Comparison of ENCODE assay signal across 15 cellular contexts in the genomic region with DNA sequence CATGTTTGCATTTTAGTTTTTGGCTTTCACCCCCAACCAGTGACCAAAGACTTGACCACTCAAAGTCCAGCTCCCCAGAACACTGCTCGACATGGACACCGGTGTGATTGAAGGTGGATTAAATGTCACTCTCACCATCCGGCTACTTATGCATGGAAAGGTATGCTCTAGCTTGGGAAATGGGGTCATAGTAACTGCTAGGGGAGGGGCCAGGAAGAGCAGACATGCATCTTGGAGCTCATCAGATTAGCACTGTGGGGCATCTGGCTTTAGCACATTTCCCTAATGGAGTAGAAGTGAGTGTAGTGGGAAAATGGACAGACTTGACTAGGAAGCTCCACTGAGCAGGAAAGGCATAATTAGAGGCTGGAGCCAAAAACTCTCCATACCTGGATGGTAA. TPM values are rescaled to one million over a fixed set of nuclear protein-coding genes. Genes with fewer than 3 reads are reported as not detected.
A peak's percentile ranks its signal among the peaks of the same experiment; 100 is the strongest.
DNase-seq lines count a peak whose midpoint lies in the region; ATAC-seq and TF ChIP-seq lines count a peak whose summit lies in the region.
"Had no signal": no experiment of that assay in that cellular context is flagged by ENCODE, and none has a peak within 500 bp of the region (broad histone marks: within the 10 kb centered on the region; RNA-seq: fewer than 3 reads in every experiment).

No MANE protein-coding gene starts in this region.

- POLR2A ChIA-PET in activated CD8-positive, alpha-beta T cell treated with anti-CD3 and anti-CD28 coated beads, Interleukin-2, amount 10 ng/mL, durations not matched to agents 7 days and 5 days (lab: Charles Lee): interaction anchor here (0.6 to 4.0 kb wide), 7 partner anchors 10 to 186 kb away, joined by 3 to 16 read pairs (median 3); no protein-coding TSS in a partner anchor

- no peaks in the 10 kb centered on the region for H3K9me2 ChIP-seq in GM23338 (ENCODE audit: insufficient read depth)

- no peak for ATAC-seq in GM23338
- ATAC-seq in activated CD8-positive, alpha-beta T cell treated with anti-CD3 and anti-CD28 coated beads, Interleukin-2, amount 10 ng/mL, durations not matched to agents 7 days and 5 days: no peak

- CTCF ChIA-PET in activated CD8-positive, alpha-beta T cell treated with anti-CD3 and anti-CD28 coated beads, Interleukin-2, amount 10 ng/mL, durations not matched to agents 7 days and 5 days (lab: Charles Lee): interaction anchor here (0.7 to 3.2 kb wide), 4 partner anchors 21 to 961 kb away, joined by 3 to 18 read pairs (median 4); a partner anchor contains a TSS

- no peak for TF ChIP-seq CTCF in GM23338 (conservative IDR thresholded peaks at IDR 0.05; ENCODE audit: low read depth in 2 of 2)
- TF ChIP-seq CTCF in vagina (IDR thresholded peaks at IDR 0.05): no peak

- H3K27me3 Mint-ChIP-seq in GM23338 (ENCODE audit: insufficient read depth, low read depth, poor library complexity): peaks cover 22% of the 10 kb centered on the region
- no peaks in the 10 kb centered on the region for H3K27me3 Mint-ChIP-seq in activated CD8-positive, alpha-beta T cell treated with anti-CD3 and anti-CD28 coated beads, Interleukin-2, amount 10 ng/mL, durations not matched to agents 7 days and 5 days (ENCODE audit: low read depth)

- no peak overlapping the region for H3K27ac ChIP-seq in ACC112 (ENCODE audit: low read depth, low read length)
- H3K27ac ChIP-seq in GM23338 (ENCODE audit: low read depth): peak overlapping the region; percentile 27; the same call in 1 of the 2 replicates
- no peak overlapping the region for H3K27ac ChIP-seq in iPS-18a (ENCODE audit: low read length)
- no peak overlapping the region for H3K27ac ChIP-seq in vagina
- H3K27ac ChIP-seq: thoracic aorta had no signal

- H3K4me2 ChIP-seq in GM23338: no peak overlapping the region; the same call in 1 of the 2 replicates

- no peaks in the 10 kb centered on the region for H3K9me3 Mint-ChIP-seq in GM23338
- H3K9me3 Mint-ChIP-seq in activated CD8-positive, alpha-beta T cell treated with anti-CD3 and anti-CD28 coated beads, Interleukin-2, amount 10 ng/mL, durations not matched to agents 7 days and 5 days (ENCODE audit: insufficient read depth): no peaks in the 10 kb centered on the region

- H3K9me3 ChIP-seq in iPS-18a (ENCODE audit: control insufficient read depth, low read depth, low read length) (no peaks in the 10 kb centered on the region), vagina (no peaks in the 10 kb centered on the region)
- H3K9me3 ChIP-seq: adrenal gland, esophagus muscularis mucosa, thoracic aorta had no signal

- peaks cover 46% of the 10 kb centered on the region for H3F3A ChIP-seq in GM23338 (replicated peaks; ENCODE audit: low read depth)

- no peaks in the 10 kb centered on the region for H3K27me3 ChIP-seq in ACC112 (ENCODE audit: insufficient read depth, low read length)
- no peaks in the 10 kb centered on the region for H3K27me3 ChIP-seq in GM23338 (ENCODE audit: insufficient read depth)
- H3K27me3 ChIP-seq in iPS-18a (ENCODE audit: control insufficient read depth, insufficient read depth, low read length): no peaks in the 10 kb centered on the region
- H3K27me3 ChIP-seq in vagina: no peaks in the 10 kb centered on the region
- H3K27me3 ChIP-seq: adrenal gland, esophagus muscularis mucosa had no signal

- H3K4me3 ChIP-seq in ACC112 (ENCODE audit: low read depth, low read length): peak overlapping the region; percentile 92
- peak overlapping the region; percentile 77; the same call in 1 of the 2 replicates for H3K4me3 ChIP-seq in GM23338
- H3K4me3 ChIP-seq in iPS-18a (ENCODE audit: low read length): peak overlapping the region; percentile 79
- no peak overlapping the region for H3K4me3 ChIP-seq in vagina

- no peak overlapping the region for H3K9ac ChIP-seq in iPS-18a (ENCODE audit: low read length)

- DNase-seq in GM23338 (ENCODE audit: low spot score): no peak
- no peak for DNase-seq in activated CD8-positive, alpha-beta T cell treated with anti-CD3 and anti-CD28 coated beads, Interleukin-2, amount 10 ng/mL, durations not matched to agents 7 days and 5 days
- no peak for DNase-seq in effector CD4-positive, alpha-beta T cell
- DNase-seq in MV-4-11 (lab: John Stamatoyannopoulos, UW): no peak
- no peak for DNase-seq in vagina (ENCODE audit: extremely low spot score in 2 of 2)
- no peak for DNase-seq in AG20443 (ENCODE audit: low spot score)
- DNase-seq: NCI-H446 had no signal

- H3K4me1 ChIP-seq in ACC112 (ENCODE audit: control insufficient read depth, insufficient read depth, low read length, unreplicated experiment) (peaks cover 15% of the 10 kb centered on the region), GM23338 (ENCODE audit: insufficient read depth) (peaks cover 9% of the 10 kb centered on the region; the same call in 1 of the 2 replicates), iPS-18a (ENCODE audit: control insufficient read depth, low read depth, low read length) (peaks cover 3% of the 10 kb centered on the region), vagina (peaks cover 25% of the 10 kb centered on the region)

- intact Hi-C loops in vagina (cut with DNase I): loop anchor here (5.0 to 10.0 kb wide), 2 partner anchors 48 to 70 kb away; a partner anchor contains a TSS

- H3K27ac Mint-ChIP-seq in GM23338: peak overlapping the region; percentile 36; the same call in 1 of the 2 replicates
- H3K27ac Mint-ChIP-seq in activated CD8-positive, alpha-beta T cell treated with anti-CD3 and anti-CD28 coated beads, Interleukin-2, amount 10 ng/mL, durations not matched to agents 7 days and 5 days: peak overlapping the region; percentile 100

- no peak for TF ChIP-seq POLR2A in vagina (IDR thresholded peaks at IDR 0.05)

- H3K36me3 ChIP-seq in ACC112 (ENCODE audit: insufficient read depth, low read length): peaks cover 54% of the 10 kb centered on the region
- peaks cover 61% of the 10 kb centered on the region for H3K36me3 ChIP-seq in GM23338 (ENCODE audit: insufficient read depth)
- peaks cover 62% of the 10 kb centered on the region for H3K36me3 ChIP-seq in iPS-18a (ENCODE audit: control insufficient read depth, low read depth, low read length)
- peaks cover 2 to 54% of the 10 kb centered on the region in 2 donors for H3K36me3 ChIP-seq in vagina

- peaks cover 65% of the 10 kb centered on the region for H4K20me1 ChIP-seq in GM23338 (replicated peaks; ENCODE audit: insufficient read depth)

- peaks cover 70% of the 10 kb centered on the region for H3K36me3 Mint-ChIP-seq in GM23338 (ENCODE audit: low read depth)
- peaks cover 63% of the 10 kb centered on the region for H3K36me3 Mint-ChIP-seq in activated CD8-positive, alpha-beta T cell treated with anti-CD3 and anti-CD28 coated beads, Interleukin-2, amount 10 ng/mL, durations not matched to agents 7 days and 5 days (ENCODE audit: low read depth)

- peaks cover 34% of the 10 kb centered on the region for H3K4me1 Mint-ChIP-seq in GM23338
- peaks cover 39% of the 10 kb centered on the region for H3K4me1 Mint-ChIP-seq in activated CD8-positive, alpha-beta T cell treated with anti-CD3 and anti-CD28 coated beads, Interleukin-2, amount 10 ng/mL, durations not matched to agents 7 days and 5 days (ENCODE audit: low read depth)

- peak overlapping the region; percentile 97 for H3K4me3 Mint-ChIP-seq in GM23338
- peak overlapping the region; percentile 94 for H3K4me3 Mint-ChIP-seq in activated CD8-positive, alpha-beta T cell treated with anti-CD3 and anti-CD28 coated beads, Interleukin-2, amount 10 ng/mL, durations not matched to agents 7 days and 5 days

- no peak overlapping the region for H2AFZ ChIP-seq in ACC112 (ENCODE audit: low read length, unreplicated experiment)
- no peak overlapping the region for H2AFZ ChIP-seq in GM23338

- H3K79me2 ChIP-seq in ACC112 (ENCODE audit: control insufficient read depth, insufficient read depth, low read length, unreplicated experiment) (peaks cover 73% of the 10 kb centered on the region), GM23338 (replicated peaks; ENCODE audit: insufficient read depth) (peaks cover 76% of the 10 kb centered on the region)

TF ChIP-seq in GM23338, 12 proteins besides CTCF, POLR2A, EP300 and RAD21 (continues in another document):
- TF ChIP-seq CREB1 (CRISPR knock-in tag; IDR thresholded peaks at IDR 0.05; ENCODE audit: low read depth): no peak
- TF ChIP-seq, protein P1, sequence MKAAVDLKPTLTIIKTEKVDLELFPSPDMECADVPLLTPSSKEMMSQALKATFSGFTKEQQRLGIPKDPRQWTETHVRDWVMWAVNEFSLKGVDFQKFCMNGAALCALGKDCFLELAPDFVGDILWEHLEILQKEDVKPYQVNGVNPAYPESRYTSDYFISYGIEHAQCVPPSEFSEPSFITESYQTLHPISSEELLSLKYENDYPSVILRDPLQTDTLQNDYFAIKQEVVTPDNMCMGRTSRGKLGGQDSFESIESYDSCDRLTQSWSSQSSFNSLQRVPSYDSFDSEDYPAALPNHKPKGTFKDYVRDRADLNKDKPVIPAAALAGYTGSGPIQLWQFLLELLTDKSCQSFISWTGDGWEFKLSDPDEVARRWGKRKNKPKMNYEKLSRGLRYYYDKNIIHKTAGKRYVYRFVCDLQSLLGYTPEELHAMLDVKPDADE (IDR thresholded peaks at IDR 0.05): no peak
- TF ChIP-seq STAT1 (IDR thresholded peaks at IDR 0.05; ENCODE audit: unreplicated experiment): no peak

RNA-seq across cellular contexts. Expression of a gene that starts 2.8 kb away (rescaled TPM):
- total RNA-seq in GM23338 (2014; rRNA removed; shearing (Covaris generic)): 676 and 713 TPM in 2 replicates
- polyA plus RNA-seq in GM23338 (2016; fragmentation: Nextera tagmentation; extraction: Ambion mirVana): 397 and 473 TPM in 2 replicates
- total RNA-seq in activated CD8-positive, alpha-beta T cell treated with anti-CD3 and anti-CD28 coated beads, Interleukin-2, amount 10 ng/mL, durations not matched to agents 7 days and 5 days: 100 to 1,000 TPM; 813 to 836 TPM
- total RNA-seq in vagina: 488 TPM

RNA-seq across cellular contexts. Expression of a gene that starts 13.2 kb away (rescaled TPM):
- total RNA-seq in GM23338 (2014; rRNA removed; shearing (Covaris generic)): 70.5 and 120 TPM in 2 replicates
- polyA plus RNA-seq in GM23338 (2016; fragmentation: Nextera tagmentation; extraction: Ambion mirVana): 302 and 303 TPM in 2 replicates
- 100 to 1,000 TPM; 220 TPM for total RNA-seq in activated CD8-positive, alpha-beta T cell treated with anti-CD3 and anti-CD28 coated beads, Interleukin-2, amount 10 ng/mL, durations not matched to agents 7 days and 5 days
- total RNA-seq in vagina: 54.0 TPM

RNA-seq across cellular contexts. Expression of a gene that starts 31.1 kb away (rescaled TPM):
- total RNA-seq in GM23338 (2014; rRNA removed; shearing (Covaris generic)): 0.24 TPM in 1 of 2 replicates, not detected in the other
- not detected in 2 replicates for polyA plus RNA-seq in GM23338 (2016; fragmentation: Nextera tagmentation; extraction: Ambion mirVana)
- total RNA-seq in activated CD8-positive, alpha-beta T cell treated with anti-CD3 and anti-CD28 coated beads, Interleukin-2, amount 10 ng/mL, durations not matched to agents 7 days and 5 days: not detected
- total RNA-seq in vagina: 1.2 TPM
- total RNA-seq: HT-29; lung microvascular endothelial cell; T-helper 1 cell treated with Interleukin-12 subunit alpha and Interleukin-12 subunit beta and Interleukin-4 antibody, amounts not matched to agents 30 ng/mL and 1 ng/mL, for 36 hours had no signal

RNA-seq across cellular contexts. Expression of a gene that starts 44.5 kb away (rescaled TPM):
- total RNA-seq in GM23338 (2014; rRNA removed; shearing (Covaris generic)): 15.6 and 17.9 TPM in 2 replicates
- 6.6 and 7.9 TPM in 2 replicates for polyA plus RNA-seq in GM23338 (2016; fragmentation: Nextera tagmentation; extraction: Ambion mirVana)
- 10 to 100 TPM; 22.7 to 22.9 TPM for total RNA-seq in activated CD8-positive, alpha-beta T cell treated with anti-CD3 and anti-CD28 coated beads, Interleukin-2, amount 10 ng/mL, durations not matched to agents 7 days and 5 days
- 21.9 TPM for total RNA-seq in vagina

RNA-seq across cellular contexts. Expression of a gene that starts 46.4 kb away (rescaled TPM):
- total RNA-seq in GM23338 (2014; rRNA removed; shearing (Covaris generic)): 55.7 and 83.4 TPM in 2 replicates
- 52.1 and 57.0 TPM in 2 replicates for polyA plus RNA-seq in GM23338 (2016; fragmentation: Nextera tagmentation; extraction: Ambion mirVana)
- total RNA-seq in activated CD8-positive, alpha-beta T cell treated with anti-CD3 and anti-CD28 coated beads, Interleukin-2, amount 10 ng/mL, durations not matched to agents 7 days and 5 days: 10 to 100 TPM; 30.3 to 36.9 TPM
- 17.7 TPM for total RNA-seq in vagina

Comparison
In these comparisons a context has a peak if more than half of its experiments do, and no peak if none do; other contexts are left out.
1. H3K4me3 ChIP-seq: peak in ACC112 (single experiment), GM23338 (single experiment) and iPS-18a (single experiment); none in vagina (0 of 2).